20 cellular contexts compared by ENCODE assay signal in the genomic region with DNA sequence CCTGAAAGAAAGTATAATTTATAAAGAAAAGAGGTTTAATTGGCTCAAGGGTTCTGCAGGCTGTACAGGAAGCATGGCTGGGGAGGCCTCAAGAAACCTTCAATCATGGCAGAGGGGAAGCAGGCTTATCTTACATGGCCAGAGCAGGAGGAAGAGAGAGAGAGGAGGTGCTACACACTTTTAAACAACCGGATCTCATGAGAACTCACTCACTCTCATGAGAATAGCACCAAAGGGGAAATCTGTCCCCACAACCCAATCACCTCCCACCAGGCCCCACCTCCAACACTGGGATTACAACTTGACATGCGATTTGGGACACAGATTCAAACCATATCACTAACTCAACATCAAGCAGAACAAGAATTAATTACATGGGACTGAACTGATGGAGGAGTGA.
"Had no signal": no experiment of that assay in that cellular context is flagged by ENCODE, and none has a peak within 500 bp of the region (broad histone marks: within the 10 kb centered on the region; RNA-seq: fewer than 3 reads in every experiment).

No MANE protein-coding gene starts in this region.

- ATAC-seq: left colon, right cardiac atrium had no signal

- FAIRE-seq: endothelial cell of umbilical vein, small intestine had no signal

- DNase-seq: effector CD4-positive, alpha-beta T cell; endodermal cell; foreskin melanocyte; head of caudate nucleus; left colon; left ventricle myocardium superior; mesendoderm; naive B cell; ovary; right cardiac atrium; small intestine; stimulated activated CD4-positive, alpha-beta T cell treated with anti-CD3 and anti-CD28 coated beads, Interleukin-12 subunit alpha, Interleukin-12 subunit beta, amount 100 ng/mL, for 4 hours; stimulated activated naive CD4-positive, alpha-beta T cell; stomach; substantia nigra; transverse colon had no signal

- H3K4me3 ChIP-seq: coronary artery, hepatocyte, ovary, stomach, thoracic aorta, transverse colon had no signal

- H3K4me2 ChIP-seq: hepatocyte had no signal

- H2AFZ ChIP-seq: hepatocyte had no signal

- H3K27me3 ChIP-seq: hepatocyte, ovary, stomach, transverse colon had no signal

- H3K27ac ChIP-seq: coronary artery, hepatocyte, ovary, stomach, thoracic aorta, transverse colon had no signal

- H3K9me3 ChIP-seq: ovary, stomach, thoracic aorta, transverse colon had no signal

- H3K79me2 ChIP-seq: hepatocyte had no signal

- H3K36me3 ChIP-seq: ovary, stomach, thoracic aorta, transverse colon had no signal
